8 cellular contexts compared by ENCODE assay signal in genomic region chr1:179081696-179082307, GRCh38. TPM values are rescaled to one million over a fixed set of nuclear protein-coding genes. Genes with fewer than 3 reads are reported as not detected.
DNase-seq lines count a peak whose midpoint lies in the region; ATAC-seq and TF ChIP-seq lines count a peak whose summit lies in the region.

Gene TOR3A (plus strand): TSS chr1:179082070. CDS start chr1:179082129, 59 bp downstream.

- no peaks in the 10 kb centered on the region for H3K27me3 Mint-ChIP-seq in naive thymus-derived CD4-positive, alpha-beta T cell
- H3K27me3 Mint-ChIP-seq in stimulated activated naive B cell treated with anti-CD40 and anti-IgM and Interleukin-4, amounts not matched to agents 10 μg/mL and 1 μg/mL and 100 μg/mL, for 72 hours: no peaks in the 10 kb centered on the region

- TF ChIP-seq CTCF in Peyer's patch (IDR thresholded peaks at IDR 0.05) (no peak), fibroblast of mammary gland (conservative IDR thresholded peaks at IDR 0.05; ENCODE audit: control insufficient read depth, insufficient read depth, low read depth, low read length) (no peak)

- CTCF ChIA-PET in naive thymus-derived CD4-positive, alpha-beta T cell (lab: Charles Lee): interaction anchor here (0.6 to 3.7 kb wide), 6 partner anchors 9 to 532 kb away, joined by 3 to 18 read pairs (median 3); partner anchors contain the start of gene AXDND1

- no peaks in the 10 kb centered on the region for H3K9me3 ChIP-seq in Peyer's patch
- no peaks in the 10 kb centered on the region for H3K9me3 ChIP-seq in naive thymus-derived CD4-positive, alpha-beta T cell (ENCODE audit: control insufficient read depth in 2 of 3, low read length in 3 of 3)

- DNase-seq in DMS53 treated with DMSO at 0.1 percent for 48 hours (lab: John Stamatoyannopoulos, UW; ENCODE audit: unreplicated experiment) (peak; percentile 95), Peyer's patch (peak; percentile 95 to 98 (median 96)), fibroblast of mammary gland (ENCODE audit: low read depth) (peak; percentile 82)
- DNase-seq in Jurkat, Clone E6-1 (ENCODE audit: low read depth, low spot score): peak; percentile 63
- DNase-seq in activated T-helper 1 cell treated with anti-CD3 and anti-CD28 coated beads, Interleukin-2, amount 50 U/mL, for 16 hours (ENCODE audit: low read depth in 1 of 2, low spot score in 1 of 2): peak; percentile 56 to 63
- peak; percentile 51 to 82 (median 58) for DNase-seq in naive thymus-derived CD4-positive, alpha-beta T cell
- peak; percentile 91 for DNase-seq in stimulated activated naive B cell treated with anti-CD40 and anti-IgM and Interleukin-4, amounts not matched to agents 10 μg/mL and 1 μg/mL and 100 μg/mL, for 72 hours

- H3K4me1 ChIP-seq in Peyer's patch: peaks cover 0 to 26% (median 14%) of the 10 kb centered on the region in 4 donors
- H3K4me1 ChIP-seq in naive thymus-derived CD4-positive, alpha-beta T cell (ENCODE audit: control insufficient read depth in 2 of 2, insufficient read depth in 2 of 2, low read length in 2 of 2): peaks cover 4 to 11% of the 10 kb centered on the region in 2 donors

- peak within 1 kb of the TSS; percentile 91 to 100 (median 95) for H3K4me3 Mint-ChIP-seq in naive thymus-derived CD4-positive, alpha-beta T cell
- peak within 1 kb of the TSS; percentile 98 to 99 for H3K4me3 Mint-ChIP-seq in stimulated activated naive B cell treated with anti-CD40 and anti-IgM and Interleukin-4, amounts not matched to agents 10 μg/mL and 1 μg/mL and 100 μg/mL, for 72 hours

- peak within 1 kb of the TSS; percentile 80 to 99 (median 87) for H3K27ac ChIP-seq in Peyer's patch
- H3K27ac ChIP-seq in naive thymus-derived CD4-positive, alpha-beta T cell (ENCODE audit: low read depth, low read length): peak within 1 kb of the TSS; percentile 76

- peaks cover 0 to 11% (median 0%) of the 10 kb centered on the region in 5 donors for H3K36me3 Mint-ChIP-seq in naive thymus-derived CD4-positive, alpha-beta T cell
- peaks cover 12 to 20% of the 10 kb centered on the region in 2 donors for H3K36me3 Mint-ChIP-seq in stimulated activated naive B cell treated with anti-CD40 and anti-IgM and Interleukin-4, amounts not matched to agents 10 μg/mL and 1 μg/mL and 100 μg/mL, for 72 hours

- peaks cover 0 to 9% (median 0%) of the 10 kb centered on the region in 3 donors for H3K36me3 ChIP-seq in Peyer's patch
- H3K36me3 ChIP-seq in naive thymus-derived CD4-positive, alpha-beta T cell (ENCODE audit: control insufficient read depth in 2 of 3, insufficient read depth in 3 of 3, low read length in 3 of 3): peaks cover 0 to 9% (median 0%) of the 10 kb centered on the region in 3 experiments

- H3K4me1 Mint-ChIP-seq in naive thymus-derived CD4-positive, alpha-beta T cell: peaks cover 14 to 38% (median 25%) of the 10 kb centered on the region in 7 donors
- H3K4me1 Mint-ChIP-seq in stimulated activated naive B cell treated with anti-CD40 and anti-IgM and Interleukin-4, amounts not matched to agents 10 μg/mL and 1 μg/mL and 100 μg/mL, for 72 hours: peaks cover 20 to 31% of the 10 kb centered on the region in 2 donors

- peak; percentile 74 to 78 for TF ChIP-seq POLR2A in Peyer's patch (IDR thresholded peaks at IDR 0.05)

- POLR2A ChIA-PET in naive thymus-derived CD4-positive, alpha-beta T cell (lab: Charles Lee): interaction anchor here (0.5 to 3.4 kb wide), 9 partner anchors 12 to 801 kb away, joined by 3 to 11 read pairs (median 4); partner anchors contain the start of genes AXDND1 and TOR1AIP1

- ATAC-seq in GM21717 (IDR thresholded peaks at IDR 0.05; ENCODE audit: unreplicated experiment): peak; percentile 87
- ATAC-seq in naive thymus-derived CD4-positive, alpha-beta T cell: peak; percentile 80
- peak; percentile 89 to 91 for ATAC-seq in stimulated activated naive B cell treated with anti-CD40 and anti-IgM and Interleukin-4, amounts not matched to agents 10 μg/mL and 1 μg/mL and 100 μg/mL, for 72 hours (replicated peaks)

- H3K27ac Mint-ChIP-seq in naive thymus-derived CD4-positive, alpha-beta T cell: peak within 1 kb of the TSS; percentile 84 to 99 (median 95)
- H3K27ac Mint-ChIP-seq in stimulated activated naive B cell treated with anti-CD40 and anti-IgM and Interleukin-4, amounts not matched to agents 10 μg/mL and 1 μg/mL and 100 μg/mL, for 72 hours: peak within 1 kb of the TSS; percentile 99

- H3K27me3 ChIP-seq in Peyer's patch: no peaks in the 10 kb centered on the region
- H3K27me3 ChIP-seq in naive thymus-derived CD4-positive, alpha-beta T cell (ENCODE audit: control insufficient read depth in 2 of 2, insufficient read depth in 2 of 2, low read length in 2 of 2): no peaks in the 10 kb centered on the region

- no peaks in the 10 kb centered on the region for H3K9me3 Mint-ChIP-seq in naive thymus-derived CD4-positive, alpha-beta T cell
- no peaks in the 10 kb centered on the region for H3K9me3 Mint-ChIP-seq in stimulated activated naive B cell treated with anti-CD40 and anti-IgM and Interleukin-4, amounts not matched to agents 10 μg/mL and 1 μg/mL and 100 μg/mL, for 72 hours

- H3K4me3 ChIP-seq in Jurkat, Clone E6-1 (ENCODE audit: low read length): peak within 1 kb of the TSS; percentile 69
- peak within 1 kb of the TSS; percentile 58 to 89 (median 82) for H3K4me3 ChIP-seq in Peyer's patch
- peak within 1 kb of the TSS; percentile 67 for H3K4me3 ChIP-seq in fibroblast of mammary gland (ENCODE audit: control insufficient read depth, low read depth, low read length)
- H3K4me3 ChIP-seq in naive thymus-derived CD4-positive, alpha-beta T cell (ENCODE audit: low read length): peak within 1 kb of the TSS; percentile 93

- intact Hi-C loops in naive thymus-derived CD4-positive, alpha-beta T cell (cut with micrococcal nuclease): loop anchor here (1.0 to 10.0 kb wide), 14 partner anchors 45 to 872 kb away; partner anchors contain the start of genes CEP350 (in 1 of the 2), FAM20B (in 1 of the 2), RALGPS2 (in 1 of the 2) and SOAT1 (in 1 of the 2)

RNA-seq across cellular contexts. Expression of gene TOR3A, which starts in this region (rescaled TPM):
- 16.6 TPM for polyA plus RNA-seq in Jurkat, Clone E6-1 (2012; ENCODE audit: insufficient read depth, insufficient read length)
- 10 to 100 TPM; 19.2 to 42.9 (median 33.9) TPM for total RNA-seq in Peyer's patch
- 10 to 100 TPM; 18.8 to 43.8 (median 21.7) TPM for total RNA-seq in naive thymus-derived CD4-positive, alpha-beta T cell
- polyA plus RNA-seq in naive thymus-derived CD4-positive, alpha-beta T cell: 10 to 100 TPM; 22.0 to 24.3 TPM

Comparison
In these comparisons a context has a peak if more than half of its experiments do, and no peak if none do; other contexts are left out.
1. Peak in every context shown above with its lines: DNase-seq, ATAC-seq, H3K4me3 ChIP-seq and H3K27ac ChIP-seq.